In genomic region chr19:29574518-29574917, GRCh38 we compare ENCODE assay signal across 27 cellular contexts. TPM values are rescaled to one million over a fixed set of nuclear protein-coding genes. Genes with fewer than 3 reads are reported as not detected.
"Had no signal": no experiment of that assay in that cellular context is flagged by ENCODE, and none has a peak within 500 bp of the region (broad histone marks: within the 10 kb centered on the region; RNA-seq: fewer than 3 reads in every experiment).

No MANE protein-coding gene starts in this region.

- H3K36me3 Mint-ChIP-seq: memory B cell; natural killer cell; neural progenitor cell; stimulated activated memory B cell treated with anti-CD40 and anti-IgM and Interleukin-4, amounts not matched to agents 10 μg/mL and 1 μg/mL and 100 μg/mL, for 72 hours; type B pancreatic cell had no signal

- H3K27ac Mint-ChIP-seq: memory B cell; natural killer cell; neural progenitor cell; progenitor cell of endocrine pancreas; stimulated activated memory B cell treated with anti-CD40 and anti-IgM and Interleukin-4, amounts not matched to agents 10 μg/mL and 1 μg/mL and 100 μg/mL, for 72 hours; type B pancreatic cell had no signal

- ATAC-seq: gastroesophageal sphincter; heart left ventricle; left lobe of liver; natural killer cell; sciatic nerve; stimulated activated memory B cell treated with anti-CD40 and anti-IgM and Interleukin-4, amounts not matched to agents 10 μg/mL and 1 μg/mL and 100 μg/mL, for 72 hours; stimulated activated naive CD8-positive, alpha-beta T cell treated with anti-CD3 and anti-CD28 coated beads, Interleukin-15, Interleukin-2, amounts not matched to agents 100 U/mL and 50 U/mL, for 24 hours had no signal

- DNase-seq: effector CD4-positive, alpha-beta T cell; foreskin fibroblast; heart left ventricle; kidney; natural killer cell; stimulated activated CD4-positive, alpha-beta T cell treated with anti-CD3 and anti-CD28 coated beads, Interleukin-12 subunit alpha, Interleukin-12 subunit beta, amount 100 ng/mL, for 4 hours; stimulated activated CD4-positive, alpha-beta T cell treated with anti-CD3 and anti-CD28 coated beads, Interleukin-1b, Interleukin-23, amount 100 ng/mL, for 48 hours; stimulated activated CD4-positive, alpha-beta T cell treated with anti-CD3 and anti-CD28 coated beads, Interleukin-4, amount 100 ng/mL, for 24 hours; stimulated activated naive CD8-positive, alpha-beta T cell treated with anti-CD3 and anti-CD28 coated beads, Interleukin-15, Interleukin-2, amounts not matched to agents 100 U/mL and 50 U/mL, for 24 hours; substantia nigra; testis; tibial artery had no signal

- H3K9me3 Mint-ChIP-seq: memory B cell; natural killer cell; neural progenitor cell; stimulated activated memory B cell treated with anti-CD40 and anti-IgM and Interleukin-4, amounts not matched to agents 10 μg/mL and 1 μg/mL and 100 μg/mL, for 72 hours; type B pancreatic cell had no signal

RNA-seq across cellular contexts. Expression of gene VSTM2B, which starts 48.7 kb away (rescaled TPM):
- total RNA-seq: heart left ventricle, kidney, left lobe of liver, liver, lung, mononuclear cell, natural killer cell, osteoblast, progenitor cell of endocrine pancreas, right atrium auricular region, sciatic nerve, smooth muscle cell, urinary bladder had no signal
